8 cellular contexts compared by ENCODE assay signal in genomic region chr11:131691558-131692041, GRCh38.
DNase-seq lines count a peak whose midpoint lies in the region; ATAC-seq and TF ChIP-seq lines count a peak whose summit lies in the region.

No MANE protein-coding gene starts in this region.

- intact Hi-C loops in mammary epithelial cell (cut with micrococcal nuclease) = loop anchor here (5.0 to 10.0 kb wide), 3 partner anchors 176 to 773 kb away; no protein-coding TSS in a partner anchor
- intact Hi-C loops in breast epithelium (cut with DNase I; ENCODE audit: low total_unique reads) = no loop called here

- DNase-seq in mammary epithelial cell (peak; percentile 58), breast epithelium (ENCODE audit: low spot score in 2 of 2) (no peak), left kidney (ENCODE audit: low read depth, low spot score) (peak; percentile 79), HT-29 (ENCODE audit: low spot score) (no peak)
- DNase-seq in activated naive CD8-positive, alpha-beta T cell treated with anti-CD3 and anti-CD28 coated beads, Interleukin-2, amount 50 U/mL, for 24 hours = peak; percentile 40

- H3K27me3 ChIP-seq in mammary epithelial cell (ENCODE audit: insufficient read depth, low read length) (no peaks in the 10 kb centered on the region), breast epithelium (peaks cover 0 to 49% of the 10 kb centered on the region in 2 donors)

- no peak overlapping the region for H2AFZ ChIP-seq in mammary epithelial cell (ENCODE audit: low read depth, low read length)

- H3K27me3 Mint-ChIP-seq in activated naive CD8-positive, alpha-beta T cell treated with anti-CD3 and anti-CD28 coated beads, Interleukin-2, amount 50 U/mL, for 24 hours = peaks cover 35% of the 10 kb centered on the region

- no peak overlapping the region for H3K4me2 ChIP-seq in mammary epithelial cell (ENCODE audit: insufficient read depth, low read depth, low read length)

- no peak overlapping the region for H3K9ac ChIP-seq in mammary epithelial cell (ENCODE audit: insufficient read depth, low read length)

- WGBS in mammary epithelial cell (ENCODE audit: low coverage, missing lambda C conversion rate) = 37% methylated on average over 9 of the region's 32 CpGs

- H3K4me1 Mint-ChIP-seq in activated naive CD8-positive, alpha-beta T cell treated with anti-CD3 and anti-CD28 coated beads, Interleukin-2, amount 50 U/mL, for 24 hours = peaks cover 2% of the 10 kb centered on the region

- CTCF ChIA-PET in mammary epithelial cell (lab: Charles Lee; ENCODE audit: low non-redundant PET) = interaction anchor here (0.8 kb wide), 1 partner anchor 224 kb away, joined by 7 read pairs; no protein-coding TSS in a partner anchor

- ATAC-seq in HG03521 (IDR thresholded peaks at IDR 0.05; ENCODE audit: unreplicated experiment) = peak; percentile 56
- ATAC-seq in activated naive CD8-positive, alpha-beta T cell treated with anti-CD3 and anti-CD28 coated beads, Interleukin-2, amount 50 U/mL, for 24 hours = peak; percentile 51
- ATAC-seq in HG03457 (IDR thresholded peaks at IDR 0.05; ENCODE audit: unreplicated experiment) = no peak
- ATAC-seq in GM21526 (IDR thresholded peaks at IDR 0.05; ENCODE audit: low FRiP score, unreplicated experiment) = no peak

- H3K4me1 ChIP-seq in mammary epithelial cell (ENCODE audit: insufficient read depth, low read length) (peaks cover 6% of the 10 kb centered on the region), breast epithelium (no peaks in the 10 kb centered on the region)

- H3K27ac ChIP-seq in mammary epithelial cell (ENCODE audit: insufficient read depth, low read depth, low read length) = no peak overlapping the region
- no peak overlapping the region for H3K27ac ChIP-seq in breast epithelium

- no peaks in the 10 kb centered on the region for H3K79me2 ChIP-seq in mammary epithelial cell (ENCODE audit: insufficient read depth, low read length)

- no peak for TF ChIP-seq POLR2A in breast epithelium (IDR thresholded peaks at IDR 0.05)

- BruUV-seq in mammary epithelial cell (replicated peaks; lab: Mats Ljungman, UMichigan) = no TSS peak

- H3K4me3 ChIP-seq in mammary epithelial cell (replicated peaks in 1 of 3; ENCODE audit: insufficient read depth in 1 of 3, low read depth in 2 of 3, low read length in 3 of 3) (no peak overlapping the region), breast epithelium (no peak overlapping the region)

- no peak overlapping the region for H3K4me3 Mint-ChIP-seq in activated naive CD8-positive, alpha-beta T cell treated with anti-CD3 and anti-CD28 coated beads, Interleukin-2, amount 50 U/mL, for 24 hours

- no peaks in the 10 kb centered on the region for H3K9me3 ChIP-seq in mammary epithelial cell (replicated peaks; ENCODE audit: insufficient read depth, low read length)
- H3K9me3 ChIP-seq in breast epithelium = no peaks in the 10 kb centered on the region

- H4K20me1 ChIP-seq in mammary epithelial cell (ENCODE audit: insufficient read depth, low read length) = no peaks in the 10 kb centered on the region

- in situ Hi-C loops in mammary epithelial cell (cut with MboI; ENCODE audit: low sequenced_read_pairs in 2 of 2) = no loop called here

- TF ChIP-seq CTCF in mammary epithelial cell (conservative IDR thresholded peaks at IDR 0.05 in 1 of 2, IDR thresholded peaks at IDR 0.05 in 1 of 2; ENCODE audit: extremely low read depth in 1 of 2, insufficient read depth in 1 of 2, low read depth in 1 of 2, low read length in 2 of 2) (peak; percentile 54 to 57), breast epithelium (IDR thresholded peaks at IDR 0.05) (peak in 1 of 3 donors; percentile 20)

- dilution Hi-C loops in mammary epithelial cell (cut with HindIII; ENCODE audit: low sequenced_read_pairs) = no loop called here

- H3K9me3 Mint-ChIP-seq in activated naive CD8-positive, alpha-beta T cell treated with anti-CD3 and anti-CD28 coated beads, Interleukin-2, amount 50 U/mL, for 24 hours = no peaks in the 10 kb centered on the region

- H3K36me3 ChIP-seq in mammary epithelial cell (ENCODE audit: insufficient read depth, low read length) = no peaks in the 10 kb centered on the region
- H3K36me3 ChIP-seq in breast epithelium = no peaks in the 10 kb centered on the region

- H3K36me3 Mint-ChIP-seq in activated naive CD8-positive, alpha-beta T cell treated with anti-CD3 and anti-CD28 coated beads, Interleukin-2, amount 50 U/mL, for 24 hours (ENCODE audit: low read depth) = no peaks in the 10 kb centered on the region

- no peak overlapping the region for H3K27ac Mint-ChIP-seq in activated naive CD8-positive, alpha-beta T cell treated with anti-CD3 and anti-CD28 coated beads, Interleukin-2, amount 50 U/mL, for 24 hours

Comparison
In these comparisons a context has a peak if more than half of its experiments do, and no peak if none do; other contexts are left out.
1. DNase-seq: peak in mammary epithelial cell (single experiment), activated naive CD8-positive, alpha-beta T cell treated with anti-CD3 and anti-CD28 coated beads, Interleukin-2, amount 50 U/mL, for 24 hours (single experiment) and left kidney (single experiment); none in breast epithelium (0 of 2) and HT-29 (single experiment).
2. ATAC-seq: peak in HG03521 (single experiment) and activated naive CD8-positive, alpha-beta T cell treated with anti-CD3 and anti-CD28 coated beads, Interleukin-2, amount 50 U/mL, for 24 hours (single experiment); none in HG03457 (single experiment) and GM21526 (single experiment).